ENCODE assay signal across 20 cellular contexts in genomic region chr5:105392710-105393149, GRCh38.
"Had no signal": no experiment of that assay in that cellular context is flagged by ENCODE, and none has a peak within 500 bp of the region (broad histone marks: within the 10 kb centered on the region; RNA-seq: fewer than 3 reads in every experiment).

No MANE protein-coding gene starts in this region.

- H3K36me3 Mint-ChIP-seq: activated naive CD4-positive, alpha-beta T cell treated with anti-CD3 and anti-CD28 coated beads, Interleukin-2, amount 50 U/mL, for 24 hours; natural killer cell; stimulated activated memory B cell treated with anti-CD40 and anti-IgM and Interleukin-4, amounts not matched to agents 10 μg/mL and 1 μg/mL and 100 μg/mL, for 72 hours had no signal

- H3K27me3 Mint-ChIP-seq: activated naive CD4-positive, alpha-beta T cell treated with anti-CD3 and anti-CD28 coated beads, Interleukin-2, amount 50 U/mL, for 24 hours; dendritic cell treated with granulocyte-macrophage colony-stimulating factor and Interleukin-4, amounts not matched to agents 40 ng/mL and 50 ng/mL, for 4 days; stimulated activated memory B cell treated with anti-CD40 and anti-IgM and Interleukin-4, amounts not matched to agents 10 μg/mL and 1 μg/mL and 100 μg/mL, for 72 hours had no signal

- H3K4me1 Mint-ChIP-seq: activated naive CD4-positive, alpha-beta T cell treated with anti-CD3 and anti-CD28 coated beads, Interleukin-2, amount 50 U/mL, for 24 hours; natural killer cell; stimulated activated memory B cell treated with anti-CD40 and anti-IgM and Interleukin-4, amounts not matched to agents 10 μg/mL and 1 μg/mL and 100 μg/mL, for 72 hours had no signal

- H3K27ac ChIP-seq: adrenal gland, breast epithelium, esophagus muscularis mucosa, sigmoid colon, tibial artery, uterus, VCaP had no signal

- H3K27me3 ChIP-seq: adrenal gland, breast epithelium, esophagus muscularis mucosa, sigmoid colon, tibial artery had no signal

- H3K4me3 ChIP-seq: adrenal gland, breast epithelium, esophagus muscularis mucosa, lung, sigmoid colon, tibial artery, uterus had no signal

- ATAC-seq: activated T-cell treated with anti-CD3 and anti-CD28 coated beads, Interleukin-2, amount 50 U/mL, for 72 hours; natural killer cell had no signal

- H3K9me3 ChIP-seq: adrenal gland, esophagus muscularis mucosa, sigmoid colon, tibial artery, uterus had no signal

- DNase-seq: activated CD4-positive, alpha-beta T cell treated with anti-CD3 and anti-CD28 coated beads, Interleukin-2, amount 50 U/mL, for 4 hours; activated effector memory CD4-positive, alpha-beta T cell treated with anti-CD3 and anti-CD28 coated beads, Interleukin-2, amount 50 U/mL, for 16 hours; activated T-cell treated with anti-CD3 and anti-CD28 coated beads, Interleukin-2, amount 50 U/mL, for 72 hours; adrenal gland; effector memory CD4-positive, alpha-beta T cell; natural killer cell; stimulated activated CD4-positive, alpha-beta T cell treated with anti-CD3 and anti-CD28 coated beads, Interleukin-4, amount 100 ng/mL, for 24 hours; T-helper 2 cell; uterus had no signal

- H3K4me1 ChIP-seq: adrenal gland, breast epithelium, esophagus muscularis mucosa, sigmoid colon, tibial artery, uterus had no signal

- H3K36me3 ChIP-seq: adrenal gland, esophagus muscularis mucosa, sigmoid colon, tibial artery, uterus had no signal

- H3K9me3 Mint-ChIP-seq: activated naive CD4-positive, alpha-beta T cell treated with anti-CD3 and anti-CD28 coated beads, Interleukin-2, amount 50 U/mL, for 24 hours had no signal

- H3K27ac Mint-ChIP-seq: activated naive CD4-positive, alpha-beta T cell treated with anti-CD3 and anti-CD28 coated beads, Interleukin-2, amount 50 U/mL, for 24 hours; activated T-cell treated with anti-CD3 and anti-CD28 coated beads, Interleukin-2, amount 50 U/mL, for 72 hours; dendritic cell treated with granulocyte-macrophage colony-stimulating factor and Interleukin-4, amounts not matched to agents 40 ng/mL and 50 ng/mL, for 4 days; natural killer cell; stimulated activated memory B cell treated with anti-CD40 and anti-IgM and Interleukin-4, amounts not matched to agents 10 μg/mL and 1 μg/mL and 100 μg/mL, for 72 hours had no signal

- FAIRE-seq: astrocyte, endothelial cell of umbilical vein had no signal

- H3K4me3 Mint-ChIP-seq: activated naive CD4-positive, alpha-beta T cell treated with anti-CD3 and anti-CD28 coated beads, Interleukin-2, amount 50 U/mL, for 24 hours; activated T-cell treated with anti-CD3 and anti-CD28 coated beads, Interleukin-2, amount 50 U/mL, for 72 hours; dendritic cell treated with granulocyte-macrophage colony-stimulating factor and Interleukin-4, amounts not matched to agents 40 ng/mL and 50 ng/mL, for 4 days; natural killer cell; stimulated activated memory B cell treated with anti-CD40 and anti-IgM and Interleukin-4, amounts not matched to agents 10 μg/mL and 1 μg/mL and 100 μg/mL, for 72 hours had no signal
